1 cellular context compared by ENCODE assay signal in genomic region chr17:3808701-3809100, GRCh38.
TF ChIP-seq lines count a peak whose summit lies in the region.

No MANE protein-coding gene starts in this region.

TF ChIP-seq in GM23338, 12 proteins besides CTCF, POLR2A, EP300 and RAD21 (continued from another document):
- TF ChIP-seq ETS1 (IDR thresholded peaks at IDR 0.05) (no peak), ZNF114 (CRISPR knock-in tag; IDR thresholded peaks at IDR 0.05) (no peak), ZNF331 (CRISPR knock-in tag; IDR thresholded peaks at IDR 0.05; ENCODE audit: low read depth) (no peak), EZH2phosphoT487 (IDR thresholded peaks at IDR 0.05; ENCODE audit: unreplicated experiment) (no peak)
- TF ChIP-seq, protein P1, sequence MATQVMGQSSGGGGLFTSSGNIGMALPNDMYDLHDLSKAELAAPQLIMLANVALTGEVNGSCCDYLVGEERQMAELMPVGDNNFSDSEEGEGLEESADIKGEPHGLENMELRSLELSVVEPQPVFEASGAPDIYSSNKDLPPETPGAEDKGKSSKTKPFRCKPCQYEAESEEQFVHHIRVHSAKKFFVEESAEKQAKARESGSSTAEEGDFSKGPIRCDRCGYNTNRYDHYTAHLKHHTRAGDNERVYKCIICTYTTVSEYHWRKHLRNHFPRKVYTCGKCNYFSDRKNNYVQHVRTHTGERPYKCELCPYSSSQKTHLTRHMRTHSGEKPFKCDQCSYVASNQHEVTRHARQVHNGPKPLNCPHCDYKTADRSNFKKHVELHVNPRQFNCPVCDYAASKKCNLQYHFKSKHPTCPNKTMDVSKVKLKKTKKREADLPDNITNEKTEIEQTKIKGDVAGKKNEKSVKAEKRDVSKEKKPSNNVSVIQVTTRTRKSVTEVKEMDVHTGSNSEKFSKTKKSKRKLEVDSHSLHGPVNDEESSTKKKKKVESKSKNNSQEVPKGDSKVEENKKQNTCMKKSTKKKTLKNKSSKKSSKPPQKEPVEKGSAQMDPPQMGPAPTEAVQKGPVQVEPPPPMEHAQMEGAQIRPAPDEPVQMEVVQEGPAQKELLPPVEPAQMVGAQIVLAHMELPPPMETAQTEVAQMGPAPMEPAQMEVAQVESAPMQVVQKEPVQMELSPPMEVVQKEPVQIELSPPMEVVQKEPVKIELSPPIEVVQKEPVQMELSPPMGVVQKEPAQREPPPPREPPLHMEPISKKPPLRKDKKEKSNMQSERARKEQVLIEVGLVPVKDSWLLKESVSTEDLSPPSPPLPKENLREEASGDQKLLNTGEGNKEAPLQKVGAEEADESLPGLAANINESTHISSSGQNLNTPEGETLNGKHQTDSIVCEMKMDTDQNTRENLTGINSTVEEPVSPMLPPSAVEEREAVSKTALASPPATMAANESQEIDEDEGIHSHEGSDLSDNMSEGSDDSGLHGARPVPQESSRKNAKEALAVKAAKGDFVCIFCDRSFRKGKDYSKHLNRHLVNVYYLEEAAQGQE (IDR thresholded peaks at IDR 0.05; ENCODE audit: unreplicated experiment): no peak
- TF ChIP-seq, protein P2, sequence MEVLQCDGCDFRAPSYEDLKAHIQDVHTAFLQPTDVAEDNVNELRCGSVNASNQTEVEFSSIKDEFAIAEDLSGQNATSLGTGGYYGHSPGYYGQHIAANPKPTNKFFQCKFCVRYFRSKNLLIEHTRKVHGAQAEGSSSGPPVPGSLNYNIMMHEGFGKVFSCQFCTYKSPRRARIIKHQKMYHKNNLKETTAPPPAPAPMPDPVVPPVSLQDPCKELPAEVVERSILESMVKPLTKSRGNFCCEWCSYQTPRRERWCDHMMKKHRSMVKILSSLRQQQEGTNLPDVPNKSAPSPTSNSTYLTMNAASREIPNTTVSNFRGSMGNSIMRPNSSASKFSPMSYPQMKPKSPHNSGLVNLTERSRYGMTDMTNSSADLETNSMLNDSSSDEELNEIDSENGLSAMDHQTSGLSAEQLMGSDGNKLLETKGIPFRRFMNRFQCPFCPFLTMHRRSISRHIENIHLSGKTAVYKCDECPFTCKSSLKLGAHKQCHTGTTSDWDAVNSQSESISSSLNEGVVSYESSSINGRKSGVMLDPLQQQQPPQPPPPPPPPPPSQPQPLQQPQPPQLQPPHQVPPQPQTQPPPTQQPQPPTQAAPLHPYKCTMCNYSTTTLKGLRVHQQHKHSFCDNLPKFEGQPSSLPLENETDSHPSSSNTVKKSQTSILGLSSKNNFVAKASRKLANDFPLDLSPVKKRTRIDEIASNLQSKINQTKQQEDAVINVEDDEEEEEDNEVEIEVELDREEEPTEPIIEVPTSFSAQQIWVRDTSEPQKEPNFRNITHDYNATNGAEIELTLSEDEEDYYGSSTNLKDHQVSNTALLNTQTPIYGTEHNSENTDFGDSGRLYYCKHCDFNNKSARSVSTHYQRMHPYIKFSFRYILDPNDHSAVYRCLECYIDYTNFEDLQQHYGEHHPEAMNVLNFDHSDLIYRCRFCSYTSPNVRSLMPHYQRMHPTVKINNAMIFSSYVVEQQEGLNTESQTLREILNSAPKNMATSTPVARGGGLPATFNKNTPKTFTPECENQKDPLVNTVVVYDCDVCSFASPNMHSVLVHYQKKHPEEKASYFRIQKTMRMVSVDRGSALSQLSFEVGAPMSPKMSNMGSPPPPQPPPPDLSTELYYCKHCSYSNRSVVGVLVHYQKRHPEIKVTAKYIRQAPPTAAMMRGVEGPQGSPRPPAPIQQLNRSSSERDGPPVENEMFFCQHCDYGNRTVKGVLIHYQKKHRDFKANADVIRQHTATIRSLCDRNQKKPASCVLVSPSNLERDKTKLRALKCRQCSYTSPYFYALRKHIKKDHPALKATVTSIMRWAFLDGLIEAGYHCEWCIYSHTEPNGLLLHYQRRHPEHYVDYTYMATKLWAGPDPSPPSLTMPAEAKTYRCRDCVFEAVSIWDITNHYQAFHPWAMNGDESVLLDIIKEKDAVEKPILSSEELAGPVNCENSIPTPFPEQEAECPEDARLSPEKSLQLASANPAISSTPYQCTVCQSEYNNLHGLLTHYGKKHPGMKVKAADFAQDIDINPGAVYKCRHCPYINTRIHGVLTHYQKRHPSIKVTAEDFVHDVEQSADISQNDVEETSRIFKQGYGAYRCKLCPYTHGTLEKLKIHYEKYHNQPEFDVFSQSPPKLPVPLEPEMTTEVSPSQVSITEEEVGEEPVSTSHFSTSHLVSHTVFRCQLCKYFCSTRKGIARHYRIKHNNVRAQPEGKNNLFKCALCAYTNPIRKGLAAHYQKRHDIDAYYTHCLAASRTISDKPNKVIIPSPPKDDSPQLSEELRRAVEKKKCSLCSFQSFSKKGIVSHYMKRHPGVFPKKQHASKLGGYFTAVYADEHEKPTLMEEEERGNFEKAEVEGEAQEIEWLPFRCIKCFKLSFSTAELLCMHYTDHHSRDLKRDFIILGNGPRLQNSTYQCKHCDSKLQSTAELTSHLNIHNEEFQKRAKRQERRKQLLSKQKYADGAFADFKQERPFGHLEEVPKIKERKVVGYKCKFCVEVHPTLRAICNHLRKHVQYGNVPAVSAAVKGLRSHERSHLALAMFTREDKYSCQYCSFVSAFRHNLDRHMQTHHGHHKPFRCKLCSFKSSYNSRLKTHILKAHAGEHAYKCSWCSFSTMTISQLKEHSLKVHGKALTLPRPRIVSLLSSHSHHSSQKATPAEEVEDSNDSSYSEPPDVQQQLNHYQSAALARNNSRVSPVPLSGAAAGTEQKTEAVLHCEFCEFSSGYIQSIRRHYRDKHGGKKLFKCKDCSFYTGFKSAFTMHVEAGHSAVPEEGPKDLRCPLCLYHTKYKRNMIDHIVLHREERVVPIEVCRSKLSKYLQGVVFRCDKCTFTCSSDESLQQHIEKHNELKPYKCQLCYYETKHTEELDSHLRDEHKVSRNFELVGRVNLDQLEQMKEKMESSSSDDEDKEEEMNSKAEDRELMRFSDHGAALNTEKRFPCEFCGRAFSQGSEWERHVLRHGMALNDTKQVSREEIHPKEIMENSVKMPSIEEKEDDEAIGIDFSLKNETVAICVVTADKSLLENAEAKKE (CRISPR knock-in tag; IDR thresholded peaks at IDR 0.05): no peak
TF ChIP-seq in GM23338: peak in this region for 0.
